ENCODE assay signal across 8 cellular contexts in the genomic region with DNA sequence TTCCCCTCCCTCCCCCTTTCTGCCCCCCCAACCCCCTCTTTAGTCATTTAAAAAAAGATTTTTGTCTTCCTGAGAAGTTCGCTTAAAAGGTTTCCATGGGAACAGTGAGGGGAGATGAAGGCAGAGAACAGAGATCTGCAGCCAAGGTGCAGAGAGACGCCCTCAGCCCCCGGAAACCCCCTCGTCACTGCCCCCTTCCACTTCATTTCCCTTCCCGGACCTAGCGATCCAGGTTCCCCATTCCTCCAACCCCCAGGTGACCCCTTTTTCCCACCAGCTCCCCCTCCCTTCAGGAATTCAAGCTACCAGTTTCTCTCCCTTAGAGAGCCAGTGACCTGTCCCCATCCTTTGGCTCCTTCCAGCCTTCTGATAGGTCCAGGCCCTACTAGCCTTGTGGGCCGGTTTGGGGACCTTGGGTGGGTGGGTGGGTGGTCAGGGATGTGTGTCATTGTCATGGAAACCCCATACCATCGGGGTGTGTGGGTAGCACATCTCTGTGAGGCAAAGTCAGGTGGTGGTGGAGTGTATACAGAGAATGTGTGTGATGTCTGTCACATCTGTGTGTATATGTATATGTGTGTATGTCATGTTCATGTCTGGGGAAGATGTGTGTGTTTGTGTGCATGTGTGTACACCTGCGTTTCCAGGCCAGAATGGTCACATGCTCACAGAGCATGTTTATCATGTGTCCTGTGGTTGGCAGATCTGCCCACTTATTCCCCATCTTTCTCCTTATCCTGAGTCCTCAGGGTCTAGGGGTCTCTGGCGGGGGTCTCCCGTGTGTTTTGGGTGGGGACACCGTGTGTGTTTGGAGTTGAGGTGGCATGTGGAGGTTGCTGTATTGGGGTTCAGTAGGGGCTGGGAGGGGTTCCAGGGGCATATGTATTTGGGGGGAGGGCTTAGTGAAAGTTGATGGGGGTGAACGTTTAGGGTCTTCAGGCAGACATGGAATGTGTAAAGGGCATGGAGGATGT. TPM values are rescaled to one million over a fixed set of nuclear protein-coding genes. Genes with fewer than 3 reads are reported as not detected.
DNase-seq lines count a peak whose midpoint lies in the region; ATAC-seq and TF ChIP-seq lines count a peak whose summit lies in the region.

No MANE protein-coding gene starts in this region.

- no peak for TF ChIP-seq CTCF in gastroesophageal sphincter (IDR thresholded peaks at IDR 0.05)

- TF ChIP-seq EP300 in gastroesophageal sphincter (IDR thresholded peaks at IDR 0.05) = no peak

- H3K4me1 ChIP-seq in gastroesophageal sphincter (peaks cover 5 to 78% (median 44%) of the 10 kb centered on the region in 3 donors), skeletal muscle satellite cell (ENCODE audit: control insufficient read depth, insufficient read depth, low read length) (peaks cover 29% of the 10 kb centered on the region)

- H3K36me3 ChIP-seq in gastroesophageal sphincter = no peaks in the 10 kb centered on the region
- no peaks in the 10 kb centered on the region for H3K36me3 ChIP-seq in skeletal muscle satellite cell (ENCODE audit: insufficient read depth, low read length)

- peak overlapping the region; percentile 81 for H3K9ac ChIP-seq in skeletal muscle satellite cell (ENCODE audit: low read depth, low read length)

- peak overlapping the region; percentile 94 for H3K4me2 ChIP-seq in skeletal muscle satellite cell (ENCODE audit: low read length)

- 0% methylated on average over 3 to 5 of the region's 13 CpGs for WGBS in gastroesophageal sphincter (ENCODE audit: low coverage in 1 of 2), 2 donors

- H3K27me3 ChIP-seq in gastroesophageal sphincter (no peaks in the 10 kb centered on the region), skeletal muscle satellite cell (ENCODE audit: control insufficient read depth, insufficient read depth, low read length) (no peaks in the 10 kb centered on the region)

- ATAC-seq in gastroesophageal sphincter (no peak), HG03135 (IDR thresholded peaks at IDR 0.05; ENCODE audit: unreplicated experiment) (no peak), HG03196 (IDR thresholded peaks at IDR 0.05; ENCODE audit: unreplicated experiment) (no peak)

- peak overlapping the region; percentile 90 to 99 (median 94) for H3K27ac ChIP-seq in gastroesophageal sphincter

- intact Hi-C loops in activated naive CD4-positive, alpha-beta T cell treated with anti-CD3 and anti-CD28 coated beads for 36 hours (cut with micrococcal nuclease) = loop anchor here (1.0 to 5.0 kb wide), 3 partner anchors 9 to 265 kb away; a partner anchor contains a TSS

- TF ChIP-seq POLR2A in gastroesophageal sphincter (IDR thresholded peaks at IDR 0.05) = no peak

- H3K36me3 Mint-ChIP-seq in activated naive CD4-positive, alpha-beta T cell treated with anti-CD3 and anti-CD28 coated beads for 36 hours (ENCODE audit: low read depth) = no peaks in the 10 kb centered on the region
- H3K36me3 Mint-ChIP-seq in activated CD4-positive, alpha-beta T cell treated with anti-CD3 and anti-CD28 coated beads, Interleukin-2, amount 10 ng/mL, durations not matched to agents 7 days and 5 days (ENCODE audit: low read depth) = peaks cover 18% of the 10 kb centered on the region

- H3K4me3 Mint-ChIP-seq in activated naive CD4-positive, alpha-beta T cell treated with anti-CD3 and anti-CD28 coated beads for 36 hours = peak overlapping the region; percentile 87
- H3K4me3 Mint-ChIP-seq in activated CD4-positive, alpha-beta T cell treated with anti-CD3 and anti-CD28 coated beads, Interleukin-2, amount 10 ng/mL, durations not matched to agents 7 days and 5 days = peak overlapping the region; percentile 88

- H3K9me3 ChIP-seq in gastroesophageal sphincter (no peaks in the 10 kb centered on the region), skeletal muscle satellite cell (replicated peaks; ENCODE audit: low read length) (no peaks in the 10 kb centered on the region)

- POLR2A ChIA-PET in activated CD4-positive, alpha-beta T cell treated with anti-CD3 and anti-CD28 coated beads, Interleukin-2, amount 10 ng/mL, durations not matched to agents 7 days and 5 days (lab: Charles Lee) = no interaction called here

- peaks cover 60% of the 10 kb centered on the region for H3K4me1 Mint-ChIP-seq in activated naive CD4-positive, alpha-beta T cell treated with anti-CD3 and anti-CD28 coated beads for 36 hours (ENCODE audit: low read depth)
- peaks cover 80% of the 10 kb centered on the region for H3K4me1 Mint-ChIP-seq in activated CD4-positive, alpha-beta T cell treated with anti-CD3 and anti-CD28 coated beads, Interleukin-2, amount 10 ng/mL, durations not matched to agents 7 days and 5 days

- CTCF ChIA-PET in activated naive CD4-positive, alpha-beta T cell treated with anti-CD3 and anti-CD28 coated beads for 36 hours (lab: Charles Lee) = interaction anchor here (0.6 to 2.8 kb wide), 15 partner anchors 10 to 284 kb away, joined by 3 to 18 read pairs (median 4); a partner anchor contains a TSS
- CTCF ChIA-PET in activated CD4-positive, alpha-beta T cell treated with anti-CD3 and anti-CD28 coated beads, Interleukin-2, amount 10 ng/mL, durations not matched to agents 7 days and 5 days (lab: Charles Lee) = interaction anchor here (0.6 to 1.6 kb wide), 4 partner anchors 9 to 926 kb away, joined by 3 to 4 read pairs (median 3); a partner anchor contains a TSS

- H3K27ac Mint-ChIP-seq in activated naive CD4-positive, alpha-beta T cell treated with anti-CD3 and anti-CD28 coated beads for 36 hours = peak overlapping the region; percentile 88
- H3K27ac Mint-ChIP-seq in activated CD4-positive, alpha-beta T cell treated with anti-CD3 and anti-CD28 coated beads, Interleukin-2, amount 10 ng/mL, durations not matched to agents 7 days and 5 days = peak overlapping the region; percentile 90

- peak overlapping the region; percentile 68 to 75 for H3K4me3 ChIP-seq in gastroesophageal sphincter
- H3K4me3 ChIP-seq in skeletal muscle satellite cell (ENCODE audit: low read length) = peak overlapping the region; percentile 86

- no peak for DNase-seq in activated naive CD4-positive, alpha-beta T cell treated with anti-CD3 and anti-CD28 coated beads for 36 hours
- DNase-seq in activated naive CD4-positive, alpha-beta T cell (lab: John Stamatoyannopoulos, UW) = no peak
- DNase-seq in activated CD4-positive, alpha-beta T cell treated with anti-CD3 and anti-CD28 coated beads, Interleukin-2, amount 10 ng/mL, durations not matched to agents 7 days and 5 days = peak; percentile 41
- no peak for DNase-seq in AG08395 (ENCODE audit: low spot score)

- H3K27me3 Mint-ChIP-seq in activated naive CD4-positive, alpha-beta T cell treated with anti-CD3 and anti-CD28 coated beads for 36 hours (ENCODE audit: low read depth) = no peaks in the 10 kb centered on the region
- H3K27me3 Mint-ChIP-seq in activated CD4-positive, alpha-beta T cell treated with anti-CD3 and anti-CD28 coated beads, Interleukin-2, amount 10 ng/mL, durations not matched to agents 7 days and 5 days = no peaks in the 10 kb centered on the region

- no peaks in the 10 kb centered on the region for H3K9me3 Mint-ChIP-seq in activated naive CD4-positive, alpha-beta T cell treated with anti-CD3 and anti-CD28 coated beads for 36 hours
- H3K9me3 Mint-ChIP-seq in activated CD4-positive, alpha-beta T cell treated with anti-CD3 and anti-CD28 coated beads, Interleukin-2, amount 10 ng/mL, durations not matched to agents 7 days and 5 days = no peaks in the 10 kb centered on the region

RNA-seq across cellular contexts. Expression of a gene that starts 7.0 kb away (rescaled TPM):
- 10 to 100 TPM; 35.1 to 42.2 TPM for total RNA-seq in activated naive CD4-positive, alpha-beta T cell treated with anti-CD3 and anti-CD28 coated beads for 36 hours
- total RNA-seq in activated CD4-positive, alpha-beta T cell treated with anti-CD3 and anti-CD28 coated beads, Interleukin-2, amount 10 ng/mL, durations not matched to agents 7 days and 5 days = 10 to 100 TPM; 42.9 to 44.9 TPM
- total RNA-seq in gastroesophageal sphincter = 10 to 100 TPM in 3 of 4 donors, 1 to 10 TPM in 1; 9.1 to 15.9 (median 12.7) TPM
- 4.2 and 5.1 TPM in 2 replicates for total RNA-seq in skeletal muscle satellite cell (2012; rRNA removed)

RNA-seq across cellular contexts. Expression of a gene that starts 9.0 kb away (rescaled TPM):
- total RNA-seq in activated naive CD4-positive, alpha-beta T cell treated with anti-CD3 and anti-CD28 coated beads for 36 hours = 100 to 1,000 TPM; 163 to 181 TPM
- total RNA-seq in activated CD4-positive, alpha-beta T cell treated with anti-CD3 and anti-CD28 coated beads, Interleukin-2, amount 10 ng/mL, durations not matched to agents 7 days and 5 days = 100 to 1,000 TPM; 191 to 207 TPM
- 100 to 1,000 TPM in 3 of 4 donors, 10 to 100 TPM in 1; 90.2 to 144 (median 124) TPM for total RNA-seq in gastroesophageal sphincter
- total RNA-seq in skeletal muscle satellite cell (2012; rRNA removed) = 86.7 and 103 TPM in 2 replicates

RNA-seq across cellular contexts. Expression of a gene that starts 16.1 kb away (rescaled TPM):
- total RNA-seq in activated naive CD4-positive, alpha-beta T cell treated with anti-CD3 and anti-CD28 coated beads for 36 hours = 10 to 100 TPM; 31.0 to 32.3 TPM
- total RNA-seq in activated CD4-positive, alpha-beta T cell treated with anti-CD3 and anti-CD28 coated beads, Interleukin-2, amount 10 ng/mL, durations not matched to agents 7 days and 5 days = 10 to 100 TPM; 34.2 to 37.7 TPM
- total RNA-seq in gastroesophageal sphincter = 10 to 100 TPM; 73.0 to 91.0 (median 86.1) TPM
- 10.9 and 11.6 TPM in 2 replicates for total RNA-seq in skeletal muscle satellite cell (2012; rRNA removed)

RNA-seq across cellular contexts. Expression of a gene that starts 27.5 kb away (rescaled TPM):
- total RNA-seq in activated naive CD4-positive, alpha-beta T cell treated with anti-CD3 and anti-CD28 coated beads for 36 hours = 1 to 10 TPM; 5.0 to 6.5 TPM
- total RNA-seq in activated CD4-positive, alpha-beta T cell treated with anti-CD3 and anti-CD28 coated beads, Interleukin-2, amount 10 ng/mL, durations not matched to agents 7 days and 5 days = 1 to 10 TPM; 9.0 to 9.9 TPM
- 1 to 10 TPM; 2.2 to 4.0 (median 3.2) TPM for total RNA-seq in gastroesophageal sphincter
- total RNA-seq in skeletal muscle satellite cell (2012; rRNA removed) = 6.3 and 6.6 TPM in 2 replicates

RNA-seq across cellular contexts. Expression of a gene that starts 35.3 kb away (rescaled TPM):
- 100 to 1,000 TPM; 107 TPM for total RNA-seq in activated naive CD4-positive, alpha-beta T cell treated with anti-CD3 and anti-CD28 coated beads for 36 hours
- total RNA-seq in activated CD4-positive, alpha-beta T cell treated with anti-CD3 and anti-CD28 coated beads, Interleukin-2, amount 10 ng/mL, durations not matched to agents 7 days and 5 days = 100 to 1,000 TPM; 157 to 167 TPM
- total RNA-seq in gastroesophageal sphincter = under 1 TPM in 2 of 4 donors, not detected in 2; 0.67 to 0.79 TPM
- 28.6 and 29.4 TPM in 2 replicates for total RNA-seq in skeletal muscle satellite cell (2012; rRNA removed)
